In the genomic region with DNA sequence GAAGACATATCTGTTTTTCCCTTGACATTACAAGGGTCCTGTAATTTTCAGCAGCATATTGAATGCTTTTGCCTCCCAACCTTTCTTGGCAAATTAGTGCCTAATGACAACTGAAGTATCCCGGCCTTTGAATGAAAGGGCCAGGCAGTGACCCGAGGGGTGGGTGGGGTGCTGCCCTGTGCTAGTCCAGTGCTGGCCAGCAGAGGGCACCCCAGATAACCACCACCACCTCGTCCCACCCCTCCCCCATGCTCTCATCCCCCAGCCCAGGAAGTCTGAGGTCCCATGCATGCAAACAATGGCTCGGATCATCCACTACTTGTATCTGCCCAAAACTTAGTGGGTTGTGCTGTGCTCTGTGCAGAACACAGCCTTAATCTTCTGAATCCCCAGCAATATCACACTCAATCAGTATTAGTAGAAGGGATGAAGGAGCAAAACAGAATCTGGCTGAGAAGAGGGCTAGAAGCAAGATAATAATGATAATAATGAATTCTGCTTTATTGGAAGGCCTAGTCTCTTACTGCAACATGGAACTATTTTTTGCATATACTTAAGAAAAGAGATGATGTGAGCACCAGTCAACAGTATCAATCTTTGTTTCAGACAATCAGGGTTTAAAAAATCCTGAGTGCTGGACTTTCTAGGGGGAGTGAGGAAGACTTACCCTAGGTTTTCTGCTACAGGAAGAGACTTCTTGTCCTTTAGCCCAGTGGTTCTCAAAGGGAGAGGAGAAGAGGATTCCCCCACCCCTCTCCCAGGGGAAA, we compare ENCODE assay signal across 8 cellular contexts. TPM values are rescaled to one million over a fixed set of nuclear protein-coding genes. Genes with fewer than 3 reads are reported as not detected.
DNase-seq lines count a peak whose midpoint lies in the region; ATAC-seq and TF ChIP-seq lines count a peak whose summit lies in the region.

No MANE protein-coding gene starts in this region.

- H3K9me3 ChIP-seq in effector memory CD4-positive, alpha-beta T cell (ENCODE audit: control insufficient read depth, low read length): no peaks in the 10 kb centered on the region

- DNase-seq in EH (ENCODE audit: low read depth) (peak; percentile 57), HCEC 1CT (peak; percentile 28), NCI-H2227 (lab: John Stamatoyannopoulos, UW; ENCODE audit: unreplicated experiment) (peak; percentile 30), mesothelial cell of epicardium (ENCODE audit: low spot score in 2 of 2, unreplicated experiment in 2 of 2) (peak in 1 of 2 experiments; percentile 54)
- peak; percentile 80 for DNase-seq in activated CD8-positive, alpha-beta T cell treated with anti-CD3 and anti-CD28 coated beads for 36 hours
- peak in 2 of 3 donors; percentile 21 to 28 for DNase-seq in effector memory CD4-positive, alpha-beta T cell
- peak; percentile 21 for DNase-seq in stimulated activated naive B cell treated with anti-CD40 and anti-IgM and Interleukin-4, amounts not matched to agents 10 μg/mL and 1 μg/mL and 100 μg/mL, for 72 hours

- H3K27me3 ChIP-seq in effector memory CD4-positive, alpha-beta T cell (replicated peaks; ENCODE audit: control insufficient read depth, insufficient read depth, low read length, poor library complexity, severe bottlenecking): peaks cover 16% of the 10 kb centered on the region

- H3K4me3 Mint-ChIP-seq in activated CD8-positive, alpha-beta T cell treated with anti-CD3 and anti-CD28 coated beads for 36 hours: no peak overlapping the region
- no peak overlapping the region for H3K4me3 Mint-ChIP-seq in mesothelial cell of epicardium
- H3K4me3 Mint-ChIP-seq in stimulated activated naive B cell treated with anti-CD40 and anti-IgM and Interleukin-4, amounts not matched to agents 10 μg/mL and 1 μg/mL and 100 μg/mL, for 72 hours: no peak overlapping the region

- peak; percentile 98 for TF ChIP-seq CTCF in activated CD8-positive, alpha-beta T cell treated with anti-CD3 and anti-CD28 coated beads for 36 hours (IDR thresholded peaks at IDR 0.05)
- TF ChIP-seq CTCF in mesothelial cell of epicardium (IDR thresholded peaks at IDR 0.05; ENCODE audit: unreplicated experiment): peak; percentile 65

- H3K4me3 ChIP-seq in effector memory CD4-positive, alpha-beta T cell (ENCODE audit: insufficient read depth, low read depth, low read length, poor library complexity, severe bottlenecking): no peak overlapping the region

- POLR2A ChIA-PET in activated CD8-positive, alpha-beta T cell treated with anti-CD3 and anti-CD28 coated beads for 36 hours (lab: Charles Lee): interaction anchor here (1.0 kb wide), 1 partner anchor 10 kb away, joined by 3 read pairs; no protein-coding TSS in a partner anchor

- CTCF ChIA-PET in activated CD8-positive, alpha-beta T cell treated with anti-CD3 and anti-CD28 coated beads for 36 hours (lab: Charles Lee): interaction anchor here (0.9 to 8.5 kb wide), 16 partner anchors 9 to 103 kb away, joined by 3 to 57 read pairs (median 5); no protein-coding TSS in a partner anchor

- peak; percentile 82 for ATAC-seq in activated CD8-positive, alpha-beta T cell treated with anti-CD3 and anti-CD28 coated beads for 36 hours
- ATAC-seq in stimulated activated naive B cell treated with anti-CD40 and anti-IgM and Interleukin-4, amounts not matched to agents 10 μg/mL and 1 μg/mL and 100 μg/mL, for 72 hours (replicated peaks): peak; percentile 69 to 78
- ATAC-seq in HG03135 (IDR thresholded peaks at IDR 0.05; ENCODE audit: unreplicated experiment): no peak

- H3K4me1 ChIP-seq in effector memory CD4-positive, alpha-beta T cell (ENCODE audit: control insufficient read depth, insufficient read depth, low read length, poor library complexity, severe bottlenecking): peaks cover 34% of the 10 kb centered on the region

- no peak overlapping the region for H3K27ac ChIP-seq in effector memory CD4-positive, alpha-beta T cell (ENCODE audit: insufficient read depth, low read length, poor library complexity, severe bottlenecking)

- H3K36me3 ChIP-seq in effector memory CD4-positive, alpha-beta T cell (ENCODE audit: control insufficient read depth, insufficient read depth, low read length): no peaks in the 10 kb centered on the region

- H3K4me1 Mint-ChIP-seq in activated CD8-positive, alpha-beta T cell treated with anti-CD3 and anti-CD28 coated beads for 36 hours (ENCODE audit: low read depth): peaks cover 37% of the 10 kb centered on the region
- peaks cover 14% of the 10 kb centered on the region for H3K4me1 Mint-ChIP-seq in mesothelial cell of epicardium
- H3K4me1 Mint-ChIP-seq in stimulated activated naive B cell treated with anti-CD40 and anti-IgM and Interleukin-4, amounts not matched to agents 10 μg/mL and 1 μg/mL and 100 μg/mL, for 72 hours: peaks cover 19 to 21% of the 10 kb centered on the region in 2 donors

- intact Hi-C loops in activated CD8-positive, alpha-beta T cell treated with anti-CD3 and anti-CD28 coated beads for 36 hours (cut with micrococcal nuclease): loop anchor here (2.0 kb wide), 1 partner anchor 45 kb away; no protein-coding TSS in a partner anchor

- no peaks in the 10 kb centered on the region for H3K9me3 Mint-ChIP-seq in activated CD8-positive, alpha-beta T cell treated with anti-CD3 and anti-CD28 coated beads for 36 hours
- no peaks in the 10 kb centered on the region for H3K9me3 Mint-ChIP-seq in mesothelial cell of epicardium
- H3K9me3 Mint-ChIP-seq in stimulated activated naive B cell treated with anti-CD40 and anti-IgM and Interleukin-4, amounts not matched to agents 10 μg/mL and 1 μg/mL and 100 μg/mL, for 72 hours: no peaks in the 10 kb centered on the region

- no peak overlapping the region for H3K27ac Mint-ChIP-seq in activated CD8-positive, alpha-beta T cell treated with anti-CD3 and anti-CD28 coated beads for 36 hours
- no peak overlapping the region for H3K27ac Mint-ChIP-seq in mesothelial cell of epicardium
- no peak overlapping the region for H3K27ac Mint-ChIP-seq in stimulated activated naive B cell treated with anti-CD40 and anti-IgM and Interleukin-4, amounts not matched to agents 10 μg/mL and 1 μg/mL and 100 μg/mL, for 72 hours

- H3K36me3 Mint-ChIP-seq in activated CD8-positive, alpha-beta T cell treated with anti-CD3 and anti-CD28 coated beads for 36 hours (ENCODE audit: low read depth): no peaks in the 10 kb centered on the region
- no peaks in the 10 kb centered on the region for H3K36me3 Mint-ChIP-seq in mesothelial cell of epicardium
- H3K36me3 Mint-ChIP-seq in stimulated activated naive B cell treated with anti-CD40 and anti-IgM and Interleukin-4, amounts not matched to agents 10 μg/mL and 1 μg/mL and 100 μg/mL, for 72 hours: no peaks in the 10 kb centered on the region

- H3K27me3 Mint-ChIP-seq in activated CD8-positive, alpha-beta T cell treated with anti-CD3 and anti-CD28 coated beads for 36 hours: peaks cover 38% of the 10 kb centered on the region
- H3K27me3 Mint-ChIP-seq in mesothelial cell of epicardium (ENCODE audit: low read depth): peaks cover 35% of the 10 kb centered on the region
- peaks cover 49 to 79% of the 10 kb centered on the region in 2 donors for H3K27me3 Mint-ChIP-seq in stimulated activated naive B cell treated with anti-CD40 and anti-IgM and Interleukin-4, amounts not matched to agents 10 μg/mL and 1 μg/mL and 100 μg/mL, for 72 hours

RNA-seq across cellular contexts. Expression of a gene that starts 3.8 kb away (rescaled TPM):
- total RNA-seq in activated CD8-positive, alpha-beta T cell treated with anti-CD3 and anti-CD28 coated beads for 36 hours: 1 to 10 TPM; 4.4 TPM
- total RNA-seq in mesothelial cell of epicardium: 0.80 to 1.3 TPM (median 1.1 TPM) in 3 replicates
